ENCODE assay signal across 21 cellular contexts in the genomic region with DNA sequence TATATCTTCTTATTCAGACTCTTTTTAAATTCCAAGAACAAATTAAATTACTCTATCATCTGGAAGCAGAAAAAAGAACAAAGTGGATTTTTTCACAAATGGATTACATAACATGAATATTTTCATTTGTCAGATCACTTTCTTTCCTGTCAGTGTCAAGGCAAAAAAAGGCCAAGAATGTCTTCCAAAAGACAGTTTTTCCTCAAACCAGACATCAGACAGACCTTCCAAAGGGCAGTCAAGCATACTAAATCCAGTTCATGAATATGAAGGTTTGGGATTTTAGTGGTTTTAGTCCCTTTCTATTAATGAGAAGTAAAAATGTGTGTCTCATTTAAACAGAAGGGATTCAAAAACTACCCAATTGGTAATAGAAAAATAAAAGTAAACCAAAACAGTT.
A peak's percentile ranks its signal among the peaks of the same experiment; 100 is the strongest.
DNase-seq lines count a peak whose midpoint lies in the region; ATAC-seq, FAIRE-seq and TF ChIP-seq lines count a peak whose summit lies in the region.
"Had no signal": no experiment of that assay in that cellular context is flagged by ENCODE, and none has a peak within 500 bp of the region (broad histone marks: within the 10 kb centered on the region; RNA-seq: fewer than 3 reads in every experiment).

No MANE protein-coding gene starts in this region.

- no peaks in the 10 kb centered on the region for H3K27me3 Mint-ChIP-seq in astrocyte (ENCODE audit: low read depth, unreplicated experiment)
- H3K27me3 Mint-ChIP-seq: B cell had no signal

- no peak overlapping the region for H3K4me2 ChIP-seq in astrocyte (ENCODE audit: low read length)
- H3K4me2 ChIP-seq: KMS-11 had no signal

- no peaks in the 10 kb centered on the region for H4K20me1 ChIP-seq in astrocyte (ENCODE audit: insufficient read depth, low read length)

- H3K27ac Mint-ChIP-seq in astrocyte (ENCODE audit: unreplicated experiment): no peak overlapping the region
- H3K27ac Mint-ChIP-seq: B cell, CD14-positive monocyte had no signal

- no peaks in the 10 kb centered on the region for H3K9me3 Mint-ChIP-seq in astrocyte (ENCODE audit: unreplicated experiment)

- TF ChIP-seq CTCF in left ventricle myocardium inferior (IDR thresholded peaks at IDR 0.05; ENCODE audit: borderline replicate concordance) (no peak), astrocyte (IDR thresholded peaks at IDR 0.05; ENCODE audit: insufficient read depth, low read depth, low read length) (no peak)

- DNase-seq in left ventricle myocardium inferior (no peak), right cardiac atrium (no peak), astrocyte (ENCODE audit: low read depth) (peak; percentile 80), iris pigment epithelial cell (ENCODE audit: low read depth) (peak; percentile 27), COLO668 (lab: John Stamatoyannopoulos, UW; ENCODE audit: unreplicated experiment) (no peak), NCI-H2227 (lab: John Stamatoyannopoulos, UW; ENCODE audit: unreplicated experiment) (no peak), AG20443 (ENCODE audit: low spot score) (no peak)
- DNase-seq: DMS79, GOT3, HCEC 1CT, NCI-H1105, NCI-H146, NCI-H2029 treated with DMSO at 0.1 percent for 48 hours, NCI-H2171, NCI-H524 treated with DMSO at 0.1 percent for 48 hours had no signal

- ATAC-seq in right cardiac atrium: no peak

- H3K27ac ChIP-seq in left ventricle myocardium inferior (replicated peaks): peak overlapping the region; percentile 72
- no peak overlapping the region for H3K27ac ChIP-seq in right cardiac atrium (ENCODE audit: low read length)
- H3K27ac ChIP-seq in astrocyte (ENCODE audit: low read depth, low read length): no peak overlapping the region
- H3K27ac ChIP-seq: KMS-11, SJSA1 had no signal

- H3K27me3 ChIP-seq in left ventricle myocardium inferior (ENCODE audit: low read depth): no peaks in the 10 kb centered on the region
- no peaks in the 10 kb centered on the region for H3K27me3 ChIP-seq in right cardiac atrium (ENCODE audit: control insufficient read depth, insufficient read depth)
- no peaks in the 10 kb centered on the region for H3K27me3 ChIP-seq in astrocyte (ENCODE audit: insufficient read depth, low read length)
- H3K27me3 ChIP-seq: SJSA1 had no signal

- H3K79me2 ChIP-seq in astrocyte (ENCODE audit: insufficient read depth, low read length): no peaks in the 10 kb centered on the region

- H3K4me1 ChIP-seq in left ventricle myocardium inferior (peaks cover 6% of the 10 kb centered on the region), right cardiac atrium (ENCODE audit: control insufficient read depth, insufficient read depth, low read length) (no peaks in the 10 kb centered on the region), astrocyte (ENCODE audit: insufficient read depth, low read length) (no peaks in the 10 kb centered on the region)
- H3K4me1 ChIP-seq: SJSA1 had no signal

- intact Hi-C loops in left ventricle myocardium inferior (cut with micrococcal nuclease): no loop called here
- intact Hi-C loops in right cardiac atrium (cut with DNase I): no loop called here

- H2AFZ ChIP-seq in astrocyte (ENCODE audit: low read depth, low read length): no peak overlapping the region

- no peak for FAIRE-seq in astrocyte (lab: Jason Lieb, UNC)
- FAIRE-seq: GM12891, HTR-8/SVneo had no signal

- no peak overlapping the region for H3K9ac ChIP-seq in astrocyte (ENCODE audit: low read length)
- H3K9ac ChIP-seq: KMS-11 had no signal

- H3K4me3 Mint-ChIP-seq in astrocyte (ENCODE audit: unreplicated experiment): no peak overlapping the region
- H3K4me3 Mint-ChIP-seq: B cell, CD14-positive monocyte had no signal

- H3K36me3 Mint-ChIP-seq in astrocyte (ENCODE audit: low read depth, unreplicated experiment): no peaks in the 10 kb centered on the region
- H3K36me3 Mint-ChIP-seq: CD14-positive monocyte had no signal

- H3K9me3 ChIP-seq in left ventricle myocardium inferior (replicated peaks) (no peaks in the 10 kb centered on the region), right cardiac atrium (ENCODE audit: control insufficient read depth, low read length) (no peaks in the 10 kb centered on the region), astrocyte (ENCODE audit: insufficient read depth, low read depth, low read length) (no peaks in the 10 kb centered on the region)
- H3K9me3 ChIP-seq: SJSA1 had no signal

- peaks cover 12% of the 10 kb centered on the region for H3K4me1 Mint-ChIP-seq in astrocyte (ENCODE audit: low read depth, unreplicated experiment)
- H3K4me1 Mint-ChIP-seq: B cell, CD14-positive monocyte had no signal

- no peaks in the 10 kb centered on the region for H3K36me3 ChIP-seq in left ventricle myocardium inferior
- no peaks in the 10 kb centered on the region for H3K36me3 ChIP-seq in astrocyte (ENCODE audit: insufficient read depth, low read length)
- H3K36me3 ChIP-seq: SJSA1 had no signal

- H3K4me3 ChIP-seq in left ventricle myocardium inferior (no peak overlapping the region), right cardiac atrium (ENCODE audit: low read length) (no peak overlapping the region), astrocyte (ENCODE audit: insufficient read depth, low read depth, low read length) (no peak overlapping the region)
- H3K4me3 ChIP-seq: SJSA1 had no signal

Comparison
In these comparisons a context has a peak if more than half of its experiments do, and no peak if none do; other contexts are left out.
1. DNase-seq: peak in astrocyte (single experiment) and iris pigment epithelial cell (single experiment); none in left ventricle myocardium inferior (single experiment), right cardiac atrium (0 of 3), COLO668 (single experiment), NCI-H2227 (single experiment) and AG20443 (single experiment).